12 cellular contexts compared by ENCODE assay signal in the genomic region with DNA sequence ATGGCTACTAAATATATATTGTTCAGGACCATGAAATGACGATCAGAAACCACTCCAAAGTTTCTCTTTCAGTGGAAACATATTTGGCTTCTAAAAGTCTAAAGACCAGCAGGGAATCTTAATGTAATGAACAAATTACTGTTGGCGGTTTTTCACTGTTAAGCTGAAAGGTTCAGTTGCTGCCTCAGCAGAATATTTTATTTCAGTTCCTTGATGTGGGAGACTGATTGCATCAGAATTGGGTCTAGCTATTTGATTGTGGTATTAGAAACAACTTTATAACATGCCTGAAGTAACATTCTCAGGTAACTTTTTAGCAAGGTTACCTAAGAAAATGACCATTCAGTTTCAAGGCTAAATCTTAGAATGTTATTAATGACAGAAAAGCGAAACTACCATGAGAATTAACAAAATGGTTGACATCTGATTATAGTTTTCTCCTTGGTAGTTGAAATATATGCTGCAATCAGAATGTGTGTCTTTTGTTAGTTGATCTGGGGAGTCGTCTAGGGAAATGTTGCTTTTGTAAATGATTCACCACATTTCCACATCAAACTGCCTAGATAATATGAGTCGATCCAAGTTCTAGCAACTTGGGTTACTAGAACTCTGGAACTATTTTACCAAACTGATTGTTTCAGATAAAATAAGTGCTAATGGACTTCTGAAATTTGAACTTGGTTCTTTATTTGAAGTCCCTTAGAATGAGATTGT.
DNase-seq lines count a peak whose midpoint lies in the region; ATAC-seq, FAIRE-seq and TF ChIP-seq lines count a peak whose summit lies in the region.
"Had no signal": no experiment of that assay in that cellular context is flagged by ENCODE, and none has a peak within 500 bp of the region (broad histone marks: within the 10 kb centered on the region; RNA-seq: fewer than 3 reads in every experiment).

No MANE protein-coding gene starts in this region.

- H3K27me3 ChIP-seq in liver (ENCODE audit: control insufficient read depth in 4 of 4, insufficient read depth in 4 of 4, low read length in 3 of 4): no peaks in the 10 kb centered on the region
- no peaks in the 10 kb centered on the region for H3K27me3 ChIP-seq in CD4-positive, alpha-beta memory T cell (ENCODE audit: insufficient read depth, low read length)

- no peak for TF ChIP-seq CTCF in D721Med (IDR thresholded peaks at IDR 0.05; ENCODE audit: insufficient read depth, missing control alignments)
- TF ChIP-seq CTCF in choroid plexus epithelial cell (conservative IDR thresholded peaks at IDR 0.05; ENCODE audit: low read depth, low read length): no peak
- no peak for TF ChIP-seq CTCF in liver (IDR thresholded peaks at IDR 0.05; ENCODE audit: low read depth, low read length, missing input control)

- H3K9me3 Mint-ChIP-seq in CD4-positive, alpha-beta memory T cell: peaks cover 0 to 12% (median 2%) of the 10 kb centered on the region in 8 donors
- H3K9me3 Mint-ChIP-seq: activated T-helper 2 cell treated with anti-CD3 and anti-CD28 coated beads, Interferon-gamma antibody, Interleukin-2, Interleukin-4, amounts not matched to agents 10 μg/mL and 5 μg/mL and 100 μg/mL, durations not matched to agents 14 hours and 24 hours and 36 hours had no signal

- intact Hi-C loops in CD4-positive, alpha-beta memory T cell (cut with micrococcal nuclease): no loop called here

- 46% methylated on average over 5 of the region's 5 CpGs for WGBS in liver

- H3K36me3 ChIP-seq in liver (ENCODE audit: control insufficient read depth in 4 of 4, insufficient read depth in 3 of 4, low read depth in 1 of 4, low read length in 3 of 4): no peaks in the 10 kb centered on the region
- H3K36me3 ChIP-seq in CD4-positive, alpha-beta memory T cell (ENCODE audit: insufficient read depth, low read length): no peaks in the 10 kb centered on the region

- FAIRE-seq in D721Med (lab: Jason Lieb, UNC): peak; percentile 66
- FAIRE-seq: endothelial cell of umbilical vein had no signal

- H3K4me3 Mint-ChIP-seq in CD4-positive, alpha-beta memory T cell: no peak overlapping the region

- CTCF ChIA-PET in CD4-positive, alpha-beta memory T cell (lab: Charles Lee; ENCODE audit: partially characterized antibody): no interaction called here

- DNase-seq in D721Med (ENCODE audit: insufficient read length, low spot score): no peak
- DNase-seq in NCI-H69 (lab: John Stamatoyannopoulos, UW): peak; percentile 34
- DNase-seq in choroid plexus epithelial cell (ENCODE audit: low read depth): peak; percentile 72
- no peak for DNase-seq in GM19238 (ENCODE audit: insufficient read length, low spot score)
- no peak for DNase-seq in CD4-positive, alpha-beta memory T cell
- DNase-seq in stimulated activated CD4-positive, alpha-beta T cell treated with anti-CD3 and anti-CD28 coated beads, Interleukin-1b, Interleukin-23, amount 100 ng/mL, for 48 hours: no peak
- DNase-seq: right cardiac atrium, T-helper 1 cell had no signal

- peaks cover 0 to 16% (median 8%) of the 10 kb centered on the region in 4 donors for H3K4me1 ChIP-seq in liver (ENCODE audit: control insufficient read depth in 4 of 4, insufficient read depth in 4 of 4, low read length in 3 of 4)
- no peaks in the 10 kb centered on the region for H3K4me1 ChIP-seq in CD4-positive, alpha-beta memory T cell (ENCODE audit: insufficient read depth, low read length)

- H3K27ac ChIP-seq in liver (ENCODE audit: low read depth in 1 of 2, low read length in 2 of 2): peak overlapping the region; percentile 67 to 77
- H3K27ac ChIP-seq in CD4-positive, alpha-beta memory T cell (ENCODE audit: low read depth, low read length): no peak overlapping the region

- ATAC-seq in HG03571 (IDR thresholded peaks at IDR 0.05; ENCODE audit: unreplicated experiment): no peak
- ATAC-seq: right cardiac atrium had no signal

- H3K4me3 ChIP-seq in choroid plexus epithelial cell (ENCODE audit: low read depth, low read length): no peak overlapping the region
- H3K4me3 ChIP-seq in liver (ENCODE audit: low read depth in 1 of 3, low read length in 3 of 3): peak overlapping the region; percentile 31 to 56 (median 40)
- H3K4me3 ChIP-seq in CD4-positive, alpha-beta memory T cell (ENCODE audit: low read length in 2 of 2): no peak overlapping the region

- H3K27ac Mint-ChIP-seq in CD4-positive, alpha-beta memory T cell: no peak overlapping the region
- H3K27ac Mint-ChIP-seq: activated T-helper 2 cell treated with anti-CD3 and anti-CD28 coated beads, Interferon-gamma antibody, Interleukin-2, Interleukin-4, amounts not matched to agents 10 μg/mL and 5 μg/mL and 100 μg/mL, durations not matched to agents 14 hours and 24 hours and 36 hours had no signal

- H3K36me3 Mint-ChIP-seq in CD4-positive, alpha-beta memory T cell: no peaks in the 10 kb centered on the region

- H3K4me1 Mint-ChIP-seq in CD4-positive, alpha-beta memory T cell: no peaks in the 10 kb centered on the region

- H3K27me3 Mint-ChIP-seq in CD4-positive, alpha-beta memory T cell: peaks cover 2 to 3% of the 10 kb centered on the region in 2 donors

- H3K9ac ChIP-seq in liver (ENCODE audit: low read depth in 1 of 2, low read length in 2 of 2): peak overlapping the region in 1 of 2 donors; percentile 81

- H3K9me3 ChIP-seq in liver (ENCODE audit: control insufficient read depth in 4 of 4, low read length in 3 of 4): no peaks in the 10 kb centered on the region
- no peaks in the 10 kb centered on the region for H3K9me3 ChIP-seq in CD4-positive, alpha-beta memory T cell (ENCODE audit: control insufficient read depth in 1 of 2, low read length in 2 of 2)

- POLR2A ChIA-PET in CD4-positive, alpha-beta memory T cell (lab: Charles Lee; ENCODE audit: partially characterized antibody): no interaction called here

- no peak for TF ChIP-seq RAD21 in liver (IDR thresholded peaks at IDR 0.05)

TF ChIP-seq in liver, 16 proteins besides CTCF, POLR2A, EP300 and RAD21:
- TF ChIP-seq FOXA1 (IDR thresholded peaks at IDR 0.05) (no peak), HNF4A (conservative IDR thresholded peaks at IDR 0.05) (peak in 1 of 2 donors; percentile 67), YY1 (IDR thresholded peaks at IDR 0.05) (peak; percentile 88), JUND (IDR thresholded peaks at IDR 0.05) (peak in 1 of 2 donors; percentile 37), RXRA (IDR thresholded peaks at IDR 0.05) (peak in 1 of 2 donors; percentile 50)
- TF ChIP-seq, protein P1, sequence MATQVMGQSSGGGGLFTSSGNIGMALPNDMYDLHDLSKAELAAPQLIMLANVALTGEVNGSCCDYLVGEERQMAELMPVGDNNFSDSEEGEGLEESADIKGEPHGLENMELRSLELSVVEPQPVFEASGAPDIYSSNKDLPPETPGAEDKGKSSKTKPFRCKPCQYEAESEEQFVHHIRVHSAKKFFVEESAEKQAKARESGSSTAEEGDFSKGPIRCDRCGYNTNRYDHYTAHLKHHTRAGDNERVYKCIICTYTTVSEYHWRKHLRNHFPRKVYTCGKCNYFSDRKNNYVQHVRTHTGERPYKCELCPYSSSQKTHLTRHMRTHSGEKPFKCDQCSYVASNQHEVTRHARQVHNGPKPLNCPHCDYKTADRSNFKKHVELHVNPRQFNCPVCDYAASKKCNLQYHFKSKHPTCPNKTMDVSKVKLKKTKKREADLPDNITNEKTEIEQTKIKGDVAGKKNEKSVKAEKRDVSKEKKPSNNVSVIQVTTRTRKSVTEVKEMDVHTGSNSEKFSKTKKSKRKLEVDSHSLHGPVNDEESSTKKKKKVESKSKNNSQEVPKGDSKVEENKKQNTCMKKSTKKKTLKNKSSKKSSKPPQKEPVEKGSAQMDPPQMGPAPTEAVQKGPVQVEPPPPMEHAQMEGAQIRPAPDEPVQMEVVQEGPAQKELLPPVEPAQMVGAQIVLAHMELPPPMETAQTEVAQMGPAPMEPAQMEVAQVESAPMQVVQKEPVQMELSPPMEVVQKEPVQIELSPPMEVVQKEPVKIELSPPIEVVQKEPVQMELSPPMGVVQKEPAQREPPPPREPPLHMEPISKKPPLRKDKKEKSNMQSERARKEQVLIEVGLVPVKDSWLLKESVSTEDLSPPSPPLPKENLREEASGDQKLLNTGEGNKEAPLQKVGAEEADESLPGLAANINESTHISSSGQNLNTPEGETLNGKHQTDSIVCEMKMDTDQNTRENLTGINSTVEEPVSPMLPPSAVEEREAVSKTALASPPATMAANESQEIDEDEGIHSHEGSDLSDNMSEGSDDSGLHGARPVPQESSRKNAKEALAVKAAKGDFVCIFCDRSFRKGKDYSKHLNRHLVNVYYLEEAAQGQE (IDR thresholded peaks at IDR 0.05): peak; percentile 35
TF ChIP-seq in liver: peak in this region for 5.

Comparison
In these comparisons a context has a peak if more than half of its experiments do, and no peak if none do; other contexts are left out.
1. DNase-seq: peak in NCI-H69 (single experiment) and choroid plexus epithelial cell (single experiment); none in D721Med (single experiment), GM19238 (single experiment), CD4-positive, alpha-beta memory T cell (0 of 5) and stimulated activated CD4-positive, alpha-beta T cell treated with anti-CD3 and anti-CD28 coated beads, Interleukin-1b, Interleukin-23, amount 100 ng/mL, for 48 hours (single experiment).
2. H3K4me3 ChIP-seq: peak in liver (3 of 3); none in choroid plexus epithelial cell (single experiment) and CD4-positive, alpha-beta memory T cell (0 of 2).